12 cellular contexts compared by ENCODE assay signal in the genomic region with DNA sequence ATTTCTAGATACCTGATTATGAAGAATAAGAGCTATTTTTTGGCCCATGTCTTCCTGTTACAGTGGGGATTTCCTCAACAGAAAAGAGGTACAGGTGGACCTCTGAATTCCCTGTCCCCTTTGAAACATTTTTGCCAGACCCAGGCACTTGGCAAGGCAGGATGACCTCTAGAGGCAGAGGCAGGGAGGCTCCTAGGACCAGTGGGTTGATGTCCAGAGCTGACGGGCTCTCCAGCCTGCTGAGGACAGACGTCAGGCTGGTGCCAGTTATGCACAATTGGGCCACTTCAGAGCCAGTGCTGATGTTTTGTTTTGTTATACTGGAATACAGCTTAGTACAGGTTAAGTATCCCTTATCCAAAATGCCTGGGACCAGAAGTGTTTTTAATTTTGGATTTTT. TPM values are rescaled to one million over a fixed set of nuclear protein-coding genes. Genes with fewer than 3 reads are reported as not detected.
DNase-seq lines count a peak whose midpoint lies in the region; ATAC-seq and TF ChIP-seq lines count a peak whose summit lies in the region.
"Had no signal": no experiment of that assay in that cellular context is flagged by ENCODE, and none has a peak within 500 bp of the region (broad histone marks: within the 10 kb centered on the region; RNA-seq: fewer than 3 reads in every experiment).

No MANE protein-coding gene starts in this region.

- peak; percentile 18 for ATAC-seq in upper lobe of right lung
- no peak for ATAC-seq in GM19328 (IDR thresholded peaks at IDR 0.05; ENCODE audit: unreplicated experiment)
- ATAC-seq in GM21515 (IDR thresholded peaks at IDR 0.05; ENCODE audit: unreplicated experiment), result no peak

- H3K4me1 Mint-ChIP-seq in nephron, result peaks cover 86% of the 10 kb centered on the region

- intact Hi-C loops in upper lobe of right lung (cut with DNase I), result no loop called here

- TF ChIP-seq CTCF in fibroblast of pulmonary artery (IDR thresholded peaks at IDR 0.05; ENCODE audit: low read length, missing control alignments), result peak; percentile 32
- TF ChIP-seq CTCF in nephron (IDR thresholded peaks at IDR 0.05; ENCODE audit: unreplicated experiment in 3 of 3), result no peak
- peak; percentile 26 for TF ChIP-seq CTCF in upper lobe of right lung (IDR thresholded peaks at IDR 0.05)

- no peaks in the 10 kb centered on the region for H3K27me3 Mint-ChIP-seq in nephron (ENCODE audit: low read depth)
- H3K27me3 Mint-ChIP-seq: activated T-cell treated with anti-CD3 and anti-CD28 coated beads, Interleukin-2, amount 50 U/mL, for 24 hours had no signal

- H3K4me3 ChIP-seq in adipocyte (ENCODE audit: low read length), result peak overlapping the region; percentile 68
- peak overlapping the region; percentile 10 for H3K4me3 ChIP-seq in fibroblast of pulmonary artery (replicated peaks; ENCODE audit: low read depth, low read length)
- H3K4me3 ChIP-seq in upper lobe of right lung, result peak overlapping the region; percentile 6

- H3K36me3 ChIP-seq in adipocyte (ENCODE audit: control insufficient read depth, insufficient read depth, low read length, severe bottlenecking) (peaks cover 42% of the 10 kb centered on the region), upper lobe of right lung (peaks cover 8% of the 10 kb centered on the region)

- no peaks in the 10 kb centered on the region for H3K9me3 ChIP-seq in adipocyte (ENCODE audit: control insufficient read depth, low read length)
- no peaks in the 10 kb centered on the region for H3K9me3 ChIP-seq in upper lobe of right lung

- peaks cover 96% of the 10 kb centered on the region for H3K4me1 ChIP-seq in adipocyte (ENCODE audit: control insufficient read depth, insufficient read depth, low read length)
- H3K4me1 ChIP-seq in upper lobe of right lung, result peaks cover 97% of the 10 kb centered on the region

- H3K27ac Mint-ChIP-seq in nephron, result peak overlapping the region; percentile 76 to 90 (median 85)
- H3K27ac Mint-ChIP-seq: activated T-cell treated with anti-CD3 and anti-CD28 coated beads, Interleukin-2, amount 50 U/mL, for 24 hours had no signal

- DNase-seq in adipocyte (ENCODE audit: low read depth), result peak; percentile 35
- DNase-seq in fibroblast of pulmonary artery (ENCODE audit: low read depth), result no peak
- no peak for DNase-seq in upper lobe of right lung
- DNase-seq in epidermal melanocyte (ENCODE audit: insufficient read length, low spot score), result no peak
- DNase-seq in NCI-H774 (lab: John Stamatoyannopoulos, UW), result no peak
- DNase-seq: activated T-cell treated with anti-CD3 and anti-CD28 coated beads, Interleukin-2, amount 50 U/mL, for 24 hours; MM.1S; SHP77; stimulated activated CD4-positive, alpha-beta T cell treated with anti-CD3 and anti-CD28 coated beads, Interleukin-15, amount 100 ng/mL, for 24 hours had no signal

- H3K36me3 Mint-ChIP-seq in nephron (ENCODE audit: low read depth), result peaks cover 41% of the 10 kb centered on the region

- H3K9ac ChIP-seq in adipocyte (ENCODE audit: low read length), result peak overlapping the region; percentile 80

- H3K4me3 Mint-ChIP-seq in nephron, result peak overlapping the region; percentile 9 to 45 (median 31)
- H3K4me3 Mint-ChIP-seq: activated T-cell treated with anti-CD3 and anti-CD28 coated beads, Interleukin-2, amount 50 U/mL, for 24 hours had no signal

- no peaks in the 10 kb centered on the region for H3K27me3 ChIP-seq in adipocyte (replicated peaks; ENCODE audit: control insufficient read depth, insufficient read depth, low read length)
- no peaks in the 10 kb centered on the region for H3K27me3 ChIP-seq in upper lobe of right lung

- peak overlapping the region; percentile 90 for H3K27ac ChIP-seq in upper lobe of right lung

- no peaks in the 10 kb centered on the region for H3K9me3 Mint-ChIP-seq in nephron
- H3K9me3 Mint-ChIP-seq: activated T-cell treated with anti-CD3 and anti-CD28 coated beads, Interleukin-2, amount 50 U/mL, for 24 hours had no signal

RNA-seq across cellular contexts. Expression of a gene that starts 18.5 kb away (rescaled TPM):
- total RNA-seq in upper lobe of right lung, result not detected

Comparison
In these comparisons a context has a peak if more than half of its experiments do, and no peak if none do; other contexts are left out.
1. H3K4me3 ChIP-seq: peak in every context shown above with its lines; median percentile 68 in adipocyte; 10 in fibroblast of pulmonary artery; 6 in upper lobe of right lung.
2. CTCF ChIP-seq: peak in fibroblast of pulmonary artery (single experiment) and upper lobe of right lung (single experiment); none in nephron (0 of 3).